ENCODE assay signal across 8 cellular contexts in genomic region chr22:36027579-36027959, GRCh38. TPM values are rescaled to one million over a fixed set of nuclear protein-coding genes. Genes with fewer than 3 reads are reported as not detected.
DNase-seq lines count a peak whose midpoint lies in the region; ATAC-seq and TF ChIP-seq lines count a peak whose summit lies in the region.

No MANE protein-coding gene starts in this region.

- peaks cover 18% of the 10 kb centered on the region for H3K4me1 ChIP-seq in effector memory CD4-positive, alpha-beta T cell (ENCODE audit: control insufficient read depth, insufficient read depth, low read length, poor library complexity, severe bottlenecking)
- peaks cover 8 to 13% of the 10 kb centered on the region in 2 donors for H3K4me1 ChIP-seq in naive thymus-derived CD4-positive, alpha-beta T cell (ENCODE audit: control insufficient read depth in 2 of 2, insufficient read depth in 2 of 2, low read length in 2 of 2)

- H3K36me3 Mint-ChIP-seq in naive thymus-derived CD4-positive, alpha-beta T cell, result no peaks in the 10 kb centered on the region

- POLR2A ChIA-PET in RWPE1 (lab: Yijun Ruan, JAX; ENCODE audit: low non-redundant PET), result no interaction called here
- POLR2A ChIA-PET in naive thymus-derived CD4-positive, alpha-beta T cell (lab: Charles Lee), result interaction anchor here (1.0 kb wide), 1 partner anchor 10 kb away, joined by 3 read pairs; no protein-coding TSS in a partner anchor

- no peaks in the 10 kb centered on the region for H3K36me3 ChIP-seq in effector memory CD4-positive, alpha-beta T cell (ENCODE audit: control insufficient read depth, insufficient read depth, low read length)
- no peaks in the 10 kb centered on the region for H3K36me3 ChIP-seq in naive thymus-derived CD4-positive, alpha-beta T cell (ENCODE audit: control insufficient read depth in 2 of 3, insufficient read depth in 3 of 3, low read length in 3 of 3)

- peak overlapping the region; percentile 76 to 96 (median 86) for H3K4me3 Mint-ChIP-seq in naive thymus-derived CD4-positive, alpha-beta T cell

- H3K4me1 Mint-ChIP-seq in naive thymus-derived CD4-positive, alpha-beta T cell, result peaks cover 15 to 31% (median 25%) of the 10 kb centered on the region in 7 donors

- TF ChIP-seq CTCF in RWPE1 (conservative IDR thresholded peaks at IDR 0.05; ENCODE audit: low read depth), result no peak

- H3K27ac Mint-ChIP-seq in naive thymus-derived CD4-positive, alpha-beta T cell, result peak overlapping the region in 8 of 9 donors; percentile 40 to 86 (median 70)

- CTCF ChIA-PET in RWPE1 (lab: Yijun Ruan, JAX), result interaction anchor here (0.6 kb wide), 1 partner anchor 13 kb away, joined by 3 read pairs; no protein-coding TSS in a partner anchor
- CTCF ChIA-PET in naive thymus-derived CD4-positive, alpha-beta T cell (lab: Charles Lee), result interaction anchor here (2.1 kb wide), 1 partner anchor 38 kb away, joined by 9 read pairs; no protein-coding TSS in a partner anchor

- H3K9me3 ChIP-seq in effector memory CD4-positive, alpha-beta T cell (ENCODE audit: control insufficient read depth, low read length), result no peaks in the 10 kb centered on the region
- H3K9me3 ChIP-seq in naive thymus-derived CD4-positive, alpha-beta T cell (ENCODE audit: control insufficient read depth in 2 of 3, low read length in 3 of 3), result no peaks in the 10 kb centered on the region

- no peaks in the 10 kb centered on the region for H3K9me3 Mint-ChIP-seq in naive thymus-derived CD4-positive, alpha-beta T cell

- ATAC-seq in naive thymus-derived CD4-positive, alpha-beta T cell, result peak; percentile 36
- no peak for ATAC-seq in HG03196 (IDR thresholded peaks at IDR 0.05; ENCODE audit: unreplicated experiment)

- H3K27me3 ChIP-seq in effector memory CD4-positive, alpha-beta T cell (replicated peaks; ENCODE audit: control insufficient read depth, insufficient read depth, low read length, poor library complexity, severe bottlenecking), result no peaks in the 10 kb centered on the region
- H3K27me3 ChIP-seq in naive thymus-derived CD4-positive, alpha-beta T cell (ENCODE audit: control insufficient read depth in 2 of 2, insufficient read depth in 2 of 2, low read length in 2 of 2), result no peaks in the 10 kb centered on the region

- peak overlapping the region; percentile 89 for H3K27ac ChIP-seq in RWPE1
- no peak overlapping the region for H3K27ac ChIP-seq in effector memory CD4-positive, alpha-beta T cell (ENCODE audit: insufficient read depth, low read length, poor library complexity, severe bottlenecking)
- H3K27ac ChIP-seq in naive thymus-derived CD4-positive, alpha-beta T cell (ENCODE audit: low read depth, low read length), result peak overlapping the region; percentile 42

- H3K27me3 Mint-ChIP-seq in naive thymus-derived CD4-positive, alpha-beta T cell, result peaks cover 0 to 51% (median under 1%) of the 10 kb centered on the region in 5 donors

- peak overlapping the region; percentile 67 for H3K4me3 ChIP-seq in effector memory CD4-positive, alpha-beta T cell (ENCODE audit: insufficient read depth, low read depth, low read length, poor library complexity, severe bottlenecking)
- H3K4me3 ChIP-seq in naive thymus-derived CD4-positive, alpha-beta T cell (ENCODE audit: low read length), result peak overlapping the region; percentile 44

- intact Hi-C loops in naive thymus-derived CD4-positive, alpha-beta T cell (cut with micrococcal nuclease), result no loop called here

- DNase-seq in NCI-H2227 (lab: John Stamatoyannopoulos, UW; ENCODE audit: unreplicated experiment) (peak; percentile 19), NCI-H2227 treated with DMSO at 0.1 percent for 48 hours (lab: John Stamatoyannopoulos, UW) (no peak), RWPE1 (ENCODE audit: low spot score) (no peak), A172 (ENCODE audit: low spot score) (no peak), kidney glomerular epithelial cell (lab: John Stamatoyannopoulos, UW) (no peak)
- no peak for DNase-seq in effector memory CD4-positive, alpha-beta T cell
- DNase-seq in naive thymus-derived CD4-positive, alpha-beta T cell, result peak in 5 of 9 donors; percentile 13 to 34 (median 17)

RNA-seq across cellular contexts. Expression of gene RBFOX2, which starts 1.1 kb away (rescaled TPM):
- 1 to 10 TPM in 4 of 5 experiments, under 1 TPM in 1; 0.45 to 1.7 (median 1.2) TPM for total RNA-seq in naive thymus-derived CD4-positive, alpha-beta T cell
- under 1 TPM; 0.39 to 0.87 TPM for polyA plus RNA-seq in naive thymus-derived CD4-positive, alpha-beta T cell
- total RNA-seq in A172 (2014; rRNA removed; shearing (Covaris generic)), result 41.7 and 47.5 TPM in 2 replicates

Comparison
In these comparisons a context has a peak if more than half of its experiments do, and no peak if none do; other contexts are left out.
1. DNase-seq: peak in NCI-H2227 (single experiment) and naive thymus-derived CD4-positive, alpha-beta T cell (5 of 9); none in NCI-H2227 treated with DMSO at 0.1 percent for 48 hours (single experiment), RWPE1 (single experiment), effector memory CD4-positive, alpha-beta T cell (0 of 3), A172 (single experiment) and kidney glomerular epithelial cell (single experiment).
2. RNA of gene RBFOX2, which starts 1.1 kb away (total RNA-seq): 41.7 to 47.5 TPM in A172; 0.45 to 1.7 TPM in naive thymus-derived CD4-positive, alpha-beta T cell; every median in the first group is over 10 times any median in the second.